19 cellular contexts compared by ENCODE assay signal in the genomic region with DNA sequence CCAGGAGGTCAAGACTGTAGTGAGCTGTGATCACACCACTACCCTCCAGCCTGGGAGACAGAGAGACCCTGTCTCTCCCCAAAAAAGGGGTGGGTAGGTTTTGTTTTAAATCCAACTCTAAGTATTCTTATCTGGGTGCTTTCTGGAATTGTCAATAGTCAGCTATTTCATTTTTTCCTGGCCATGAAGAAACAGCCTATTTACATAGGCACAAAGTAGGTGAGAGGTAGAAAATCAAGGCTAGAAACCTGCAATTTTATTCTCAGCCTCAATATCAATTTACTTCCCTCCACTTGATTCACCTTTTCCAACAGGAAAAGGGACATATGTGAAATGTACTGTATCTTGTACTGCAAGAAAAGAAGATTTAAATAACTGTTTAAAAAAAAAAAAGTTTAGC. TPM values are rescaled to one million over a fixed set of nuclear protein-coding genes. Genes with fewer than 3 reads are reported as not detected.
DNase-seq lines count a peak whose midpoint lies in the region; ATAC-seq and TF ChIP-seq lines count a peak whose summit lies in the region.
"Had no signal": no experiment of that assay in that cellular context is flagged by ENCODE, and none has a peak within 500 bp of the region (broad histone marks: within the 10 kb centered on the region; RNA-seq: fewer than 3 reads in every experiment).

No MANE protein-coding gene starts in this region.

- H3K9me3 Mint-ChIP-seq in endodermal cell (peaks cover 34% of the 10 kb centered on the region), neural crest cell (peaks cover 13% of the 10 kb centered on the region)
- H3K9me3 Mint-ChIP-seq in activated T-helper 1 cell treated with anti-CD3 and anti-CD28 coated beads, Interleukin-12 subunit alpha, Interleukin-12 subunit beta, Interleukin-2, Interleukin-4 antibody, amounts not matched to agents 30 ng/mL and 10 ng/mL and 1 ng/mL, durations not matched to agents 14 hours and 24 hours and 36 hours: no peaks in the 10 kb centered on the region

- H3K4me3 Mint-ChIP-seq in endodermal cell (no peak overlapping the region), neural crest cell (no peak overlapping the region)
- no peak overlapping the region for H3K4me3 Mint-ChIP-seq in activated T-helper 1 cell treated with anti-CD3 and anti-CD28 coated beads, Interleukin-12 subunit alpha, Interleukin-12 subunit beta, Interleukin-2, Interleukin-4 antibody, amounts not matched to agents 30 ng/mL and 10 ng/mL and 1 ng/mL, durations not matched to agents 14 hours and 24 hours and 36 hours
- H3K4me3 Mint-ChIP-seq: B cell; CD4-positive, CD25-positive, alpha-beta regulatory T cell; CD8-positive, alpha-beta T cell had no signal

- H3K4me3 ChIP-seq in endodermal cell (ENCODE audit: low read length) (no peak overlapping the region), liver (ENCODE audit: low read depth in 1 of 3, low read length in 3 of 3) (no peak overlapping the region)
- H3K4me3 ChIP-seq: BLaER1, GM12878, GM23248 had no signal

- DNase-seq in endodermal cell (no peak), neural crest cell (ENCODE audit: low read depth, low spot score) (no peak), pons (ENCODE audit: low spot score) (no peak)
- no peak for DNase-seq in activated T-helper 1 cell treated with anti-CD3 and anti-CD28 coated beads, Interleukin-12 subunit alpha, Interleukin-12 subunit beta, Interleukin-2, Interleukin-4 antibody, amounts not matched to agents 30 ng/mL and 10 ng/mL and 1 ng/mL, durations not matched to agents 14 hours and 24 hours and 36 hours (ENCODE audit: low spot score)
- DNase-seq: CD4-positive, CD25-positive, alpha-beta regulatory T cell; CD8-positive, alpha-beta T cell; DMS 273 treated with DMSO at 0.1 percent for 48 hours; DMS79; EL; GDM1; GM23248; H7; HCEC 1CT had no signal

- H3K9ac ChIP-seq in endodermal cell (ENCODE audit: extremely low read depth, low read length, poor library complexity, severe bottlenecking): no peak overlapping the region
- H3K9ac ChIP-seq in liver (ENCODE audit: low read depth in 1 of 2, low read length in 2 of 2): no peak overlapping the region
- H3K9ac ChIP-seq: BLaER1, GM23248 had no signal

- H3K36me3 Mint-ChIP-seq in endodermal cell (ENCODE audit: low read depth): peaks cover 29% of the 10 kb centered on the region
- H3K36me3 Mint-ChIP-seq in neural crest cell (ENCODE audit: low read depth): peaks cover 17% of the 10 kb centered on the region
- H3K36me3 Mint-ChIP-seq in activated T-helper 1 cell treated with anti-CD3 and anti-CD28 coated beads, Interleukin-12 subunit alpha, Interleukin-12 subunit beta, Interleukin-2, Interleukin-4 antibody, amounts not matched to agents 30 ng/mL and 10 ng/mL and 1 ng/mL, durations not matched to agents 14 hours and 24 hours and 36 hours (ENCODE audit: low read depth): peaks cover 2% of the 10 kb centered on the region

- H3K4me1 ChIP-seq in endodermal cell (ENCODE audit: control insufficient read depth, insufficient read depth, low read length) (peaks cover 3% of the 10 kb centered on the region), liver (ENCODE audit: control insufficient read depth in 4 of 4, insufficient read depth in 4 of 4, low read length in 3 of 4) (peaks cover 0 to 3% (median under 1%) of the 10 kb centered on the region in 4 donors)
- H3K4me1 ChIP-seq: BLaER1 had no signal

- no peak for TF ChIP-seq RAD21 in liver (IDR thresholded peaks at IDR 0.05)

- intact Hi-C loops in activated T-helper 1 cell treated with anti-CD3 and anti-CD28 coated beads, Interleukin-12 subunit alpha, Interleukin-12 subunit beta, Interleukin-2, Interleukin-4 antibody, amounts not matched to agents 30 ng/mL and 10 ng/mL and 1 ng/mL, durations not matched to agents 14 hours and 24 hours and 36 hours (cut with micrococcal nuclease): no loop called here

- H3K4me1 Mint-ChIP-seq in endodermal cell: peaks cover 39% of the 10 kb centered on the region
- H3K4me1 Mint-ChIP-seq in neural crest cell: peaks cover 7% of the 10 kb centered on the region
- H3K4me1 Mint-ChIP-seq in activated T-helper 1 cell treated with anti-CD3 and anti-CD28 coated beads, Interleukin-12 subunit alpha, Interleukin-12 subunit beta, Interleukin-2, Interleukin-4 antibody, amounts not matched to agents 30 ng/mL and 10 ng/mL and 1 ng/mL, durations not matched to agents 14 hours and 24 hours and 36 hours (ENCODE audit: low read depth): no peaks in the 10 kb centered on the region

- H3K27me3 ChIP-seq in endodermal cell (ENCODE audit: control insufficient read depth, insufficient read depth, low read length, poor library complexity, severe bottlenecking) (no peaks in the 10 kb centered on the region), liver (ENCODE audit: control insufficient read depth in 4 of 4, insufficient read depth in 4 of 4, low read length in 3 of 4) (no peaks in the 10 kb centered on the region)
- H3K27me3 ChIP-seq: BLaER1 had no signal

- H3K36me3 ChIP-seq in endodermal cell (ENCODE audit: control insufficient read depth, insufficient read depth, low read length): no peaks in the 10 kb centered on the region
- H3K36me3 ChIP-seq in liver (ENCODE audit: control insufficient read depth in 4 of 4, insufficient read depth in 3 of 4, low read depth in 1 of 4, low read length in 3 of 4): no peaks in the 10 kb centered on the region
- H3K36me3 ChIP-seq: BLaER1 had no signal

- H3K9me3 ChIP-seq in endodermal cell (ENCODE audit: control insufficient read depth, low read length): peaks cover 19% of the 10 kb centered on the region
- no peaks in the 10 kb centered on the region for H3K9me3 ChIP-seq in liver (ENCODE audit: control insufficient read depth in 4 of 4, low read length in 3 of 4)

- TF ChIP-seq CTCF in endodermal cell (conservative IDR thresholded peaks at IDR 0.05) (no peak), liver (IDR thresholded peaks at IDR 0.05; ENCODE audit: low read depth, low read length, missing input control) (no peak), neural crest cell (conservative IDR thresholded peaks at IDR 0.05) (no peak)

- ATAC-seq in HG03571 (IDR thresholded peaks at IDR 0.05; ENCODE audit: unreplicated experiment): no peak
- ATAC-seq: CD8-positive, alpha-beta T cell; GM12878 had no signal

- H3K27ac ChIP-seq in endodermal cell (ENCODE audit: low read depth, low read length) (no peak overlapping the region), liver (ENCODE audit: low read depth in 1 of 2, low read length in 2 of 2) (no peak overlapping the region)
- H3K27ac ChIP-seq: BLaER1, C4-2B, GM23248 had no signal

- no peaks in the 10 kb centered on the region for H3K27me3 Mint-ChIP-seq in endodermal cell (ENCODE audit: insufficient read depth)
- no peaks in the 10 kb centered on the region for H3K27me3 Mint-ChIP-seq in neural crest cell (ENCODE audit: low read depth)
- H3K27me3 Mint-ChIP-seq in activated T-helper 1 cell treated with anti-CD3 and anti-CD28 coated beads, Interleukin-12 subunit alpha, Interleukin-12 subunit beta, Interleukin-2, Interleukin-4 antibody, amounts not matched to agents 30 ng/mL and 10 ng/mL and 1 ng/mL, durations not matched to agents 14 hours and 24 hours and 36 hours (ENCODE audit: insufficient read depth): no peaks in the 10 kb centered on the region
- H3K27me3 Mint-ChIP-seq: B cell; CD4-positive, CD25-positive, alpha-beta regulatory T cell had no signal

- H3K27ac Mint-ChIP-seq in endodermal cell: peak overlapping the region; percentile 82
- H3K27ac Mint-ChIP-seq in neural crest cell (ENCODE audit: unreplicated experiment): peak overlapping the region; percentile 50
- no peak overlapping the region for H3K27ac Mint-ChIP-seq in activated T-helper 1 cell treated with anti-CD3 and anti-CD28 coated beads, Interleukin-12 subunit alpha, Interleukin-12 subunit beta, Interleukin-2, Interleukin-4 antibody, amounts not matched to agents 30 ng/mL and 10 ng/mL and 1 ng/mL, durations not matched to agents 14 hours and 24 hours and 36 hours
- H3K27ac Mint-ChIP-seq: B cell; CD8-positive, alpha-beta T cell had no signal

TF ChIP-seq in liver, 16 proteins besides CTCF, POLR2A, EP300 and RAD21 (continues in another document):
- TF ChIP-seq FOXA1 (IDR thresholded peaks at IDR 0.05) (peak; percentile 69), JUND (IDR thresholded peaks at IDR 0.05) (peak in 1 of 2 donors; percentile 29), HNF4G (IDR thresholded peaks at IDR 0.05) (no peak), GABPA (IDR thresholded peaks at IDR 0.05 in 1 of 2, conservative IDR thresholded peaks at IDR 0.05 in 1 of 2) (no peak), HNF4A (conservative IDR thresholded peaks at IDR 0.05) (peak in 1 of 2 donors; percentile 22)
- TF ChIP-seq, protein P1, sequence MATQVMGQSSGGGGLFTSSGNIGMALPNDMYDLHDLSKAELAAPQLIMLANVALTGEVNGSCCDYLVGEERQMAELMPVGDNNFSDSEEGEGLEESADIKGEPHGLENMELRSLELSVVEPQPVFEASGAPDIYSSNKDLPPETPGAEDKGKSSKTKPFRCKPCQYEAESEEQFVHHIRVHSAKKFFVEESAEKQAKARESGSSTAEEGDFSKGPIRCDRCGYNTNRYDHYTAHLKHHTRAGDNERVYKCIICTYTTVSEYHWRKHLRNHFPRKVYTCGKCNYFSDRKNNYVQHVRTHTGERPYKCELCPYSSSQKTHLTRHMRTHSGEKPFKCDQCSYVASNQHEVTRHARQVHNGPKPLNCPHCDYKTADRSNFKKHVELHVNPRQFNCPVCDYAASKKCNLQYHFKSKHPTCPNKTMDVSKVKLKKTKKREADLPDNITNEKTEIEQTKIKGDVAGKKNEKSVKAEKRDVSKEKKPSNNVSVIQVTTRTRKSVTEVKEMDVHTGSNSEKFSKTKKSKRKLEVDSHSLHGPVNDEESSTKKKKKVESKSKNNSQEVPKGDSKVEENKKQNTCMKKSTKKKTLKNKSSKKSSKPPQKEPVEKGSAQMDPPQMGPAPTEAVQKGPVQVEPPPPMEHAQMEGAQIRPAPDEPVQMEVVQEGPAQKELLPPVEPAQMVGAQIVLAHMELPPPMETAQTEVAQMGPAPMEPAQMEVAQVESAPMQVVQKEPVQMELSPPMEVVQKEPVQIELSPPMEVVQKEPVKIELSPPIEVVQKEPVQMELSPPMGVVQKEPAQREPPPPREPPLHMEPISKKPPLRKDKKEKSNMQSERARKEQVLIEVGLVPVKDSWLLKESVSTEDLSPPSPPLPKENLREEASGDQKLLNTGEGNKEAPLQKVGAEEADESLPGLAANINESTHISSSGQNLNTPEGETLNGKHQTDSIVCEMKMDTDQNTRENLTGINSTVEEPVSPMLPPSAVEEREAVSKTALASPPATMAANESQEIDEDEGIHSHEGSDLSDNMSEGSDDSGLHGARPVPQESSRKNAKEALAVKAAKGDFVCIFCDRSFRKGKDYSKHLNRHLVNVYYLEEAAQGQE (IDR thresholded peaks at IDR 0.05): no peak

RNA-seq across cellular contexts. Expression of a gene that starts 45.9 kb away (rescaled TPM):
- total RNA-seq in endodermal cell (10 to 100 TPM; 24.5 to 31.4 TPM), liver (1 to 10 TPM; 8.4 to 9.1 TPM), neural crest cell (15.5 and 16.3 TPM in 2 replicates)
- polyA plus RNA-seq in endodermal cell (2013, experiment 1 of 2): 11.6 TPM
- polyA plus RNA-seq in endodermal cell (2013, experiment 2 of 2): 15.0 TPM
- 1 to 10 TPM; 1.7 to 3.2 TPM for polyA plus RNA-seq in liver
- total RNA-seq in activated T-helper 1 cell treated with anti-CD3 and anti-CD28 coated beads, Interleukin-12 subunit alpha, Interleukin-12 subunit beta, Interleukin-2, Interleukin-4 antibody, amounts not matched to agents 30 ng/mL and 10 ng/mL and 1 ng/mL, durations not matched to agents 14 hours and 24 hours and 36 hours: 31.3 and 33.2 TPM in 2 replicates
